In genomic region chr11:833114-833791, GRCh38 we compare ENCODE assay signal across 8 cellular contexts. TPM values are rescaled to one million over a fixed set of nuclear protein-coding genes. Genes with fewer than 3 reads are reported as not detected.
DNase-seq lines count a peak whose midpoint lies in the region; ATAC-seq, FAIRE-seq and TF ChIP-seq lines count a peak whose summit lies in the region.

No MANE protein-coding gene starts in this region.

- H3K36me3 Mint-ChIP-seq in MCF 10A (ENCODE audit: insufficient read depth, unreplicated experiment) = peaks cover 47% of the 10 kb centered on the region

- peak; percentile 18 for ATAC-seq in GM18520 (IDR thresholded peaks at IDR 0.05; ENCODE audit: unreplicated experiment)
- ATAC-seq in stimulated activated naive CD8-positive, alpha-beta T cell treated with anti-CD3 and anti-CD28 coated beads, Interleukin-15, amount 100 ng/mL, for 72 hours = peak; percentile 53

- FAIRE-seq in RCC 7860 (lab: Jason Lieb, UNC) = no peak

- no TSS peak for BruUV-seq in MCF 10A (replicated peaks; lab: Mats Ljungman, UMichigan)

- H3K4me1 Mint-ChIP-seq in MCF 10A (ENCODE audit: insufficient read depth, unreplicated experiment) = peaks cover 17% of the 10 kb centered on the region
- peaks cover 79% of the 10 kb centered on the region for H3K4me1 Mint-ChIP-seq in stimulated activated naive CD8-positive, alpha-beta T cell treated with anti-CD3 and anti-CD28 coated beads, Interleukin-15, amount 100 ng/mL, for 72 hours

- H3K27ac Mint-ChIP-seq in MCF 10A (ENCODE audit: low read depth, unreplicated experiment) = peak overlapping the region; percentile 94
- H3K27ac Mint-ChIP-seq in stimulated activated naive CD8-positive, alpha-beta T cell treated with anti-CD3 and anti-CD28 coated beads, Interleukin-15, amount 100 ng/mL, for 72 hours = peak overlapping the region in 1 of 2 donors; percentile 87

- DNase-seq in A172 (ENCODE audit: low spot score) = peak; percentile 50
- DNase-seq in OCI-M1 (lab: John Stamatoyannopoulos, UW) = peak; percentile 74
- DNase-seq in MCF 10A (ENCODE audit: unreplicated experiment) = peak; percentile 58
- DNase-seq in kidney glomerular epithelial cell (lab: John Stamatoyannopoulos, UW) = peak; percentile 44
- peak; percentile 52 to 61 for DNase-seq in stimulated activated naive CD8-positive, alpha-beta T cell treated with anti-CD3 and anti-CD28 coated beads, Interleukin-15, amount 100 ng/mL, for 72 hours
- no peak for DNase-seq in RCC 7860 (ENCODE audit: low spot score)
- no peak for DNase-seq in ureter (ENCODE audit: low spot score)

- intact Hi-C loops in MCF 10A (cut with micrococcal nuclease) = no loop called here

- POLR2A ChIA-PET in MCF 10A (lab: Yijun Ruan, JAX) = interaction anchor here (0.6 to 11.4 kb wide), 17 partner anchors 9 to 299 kb away, joined by 3 to 274 read pairs (median 6); partner anchors contain the start of genes GATD1, PHRF1, PIDD1 and PNPLA2

- H3K4me3 Mint-ChIP-seq in MCF 10A (ENCODE audit: unreplicated experiment) = peak overlapping the region; percentile 81
- peak overlapping the region; percentile 72 to 79 for H3K4me3 Mint-ChIP-seq in stimulated activated naive CD8-positive, alpha-beta T cell treated with anti-CD3 and anti-CD28 coated beads, Interleukin-15, amount 100 ng/mL, for 72 hours

- H3K27me3 Mint-ChIP-seq in MCF 10A (ENCODE audit: insufficient read depth, unreplicated experiment) = no peaks in the 10 kb centered on the region
- peaks cover 44% of the 10 kb centered on the region for H3K27me3 Mint-ChIP-seq in stimulated activated naive CD8-positive, alpha-beta T cell treated with anti-CD3 and anti-CD28 coated beads, Interleukin-15, amount 100 ng/mL, for 72 hours

- TF ChIP-seq CTCF in MCF 10A (IDR thresholded peaks at IDR 0.05; ENCODE audit: unreplicated experiment) = no peak

- CTCF ChIA-PET in MCF 10A (lab: Yijun Ruan, JAX) = interaction anchor here (0.7 to 1.6 kb wide), 2 partner anchors 11 to 13 kb away, joined by 3 to 6 read pairs; no protein-coding TSS in a partner anchor

- no peaks in the 10 kb centered on the region for H3K9me3 Mint-ChIP-seq in MCF 10A (ENCODE audit: unreplicated experiment)
- no peaks in the 10 kb centered on the region for H3K9me3 Mint-ChIP-seq in stimulated activated naive CD8-positive, alpha-beta T cell treated with anti-CD3 and anti-CD28 coated beads, Interleukin-15, amount 100 ng/mL, for 72 hours

RNA-seq across cellular contexts. Expression of gene CD151, which starts 0.5 kb away (rescaled TPM):
- 892 and 998 TPM in 2 replicates for total RNA-seq in A172 (2014; rRNA removed; shearing (Covaris generic))
- 404 and 412 TPM in 2 replicates for total RNA-seq in MCF 10A (2022)
- total RNA-seq in ureter = 241 TPM

RNA-seq across cellular contexts. Expression of gene CRACR2B, which starts 5.5 kb away (rescaled TPM):
- not detected in 2 replicates for total RNA-seq in A172 (2014; rRNA removed; shearing (Covaris generic))
- total RNA-seq in MCF 10A (2022) (1.2 and 1.9 TPM in 2 replicates), ureter (45.8 TPM)

RNA-seq across cellular contexts. Expression of gene POLR2L, which starts 9.1 kb away (rescaled TPM):
- 132 and 157 TPM in 2 replicates for total RNA-seq in A172 (2014; rRNA removed; shearing (Covaris generic))
- total RNA-seq in MCF 10A (2022) = 96.9 and 118 TPM in 2 replicates
- total RNA-seq in ureter = 112 TPM

RNA-seq across cellular contexts. Expression of gene TSPAN4, which starts 9.4 kb away (rescaled TPM):
- 195 and 210 TPM in 2 replicates for total RNA-seq in A172 (2014; rRNA removed; shearing (Covaris generic))
- total RNA-seq in MCF 10A (2022) = 118 and 148 TPM in 2 replicates
- 47.2 TPM for total RNA-seq in ureter

RNA-seq across cellular contexts. Expression of gene PNPLA2, which starts 14.5 kb away (rescaled TPM):
- total RNA-seq in A172 (2014; rRNA removed; shearing (Covaris generic)) = 17.0 and 33.8 TPM in 2 replicates
- total RNA-seq in MCF 10A (2022) (100 and 112 TPM in 2 replicates), ureter (118 TPM)

Comparison
In these comparisons a context has a peak if more than half of its experiments do, and no peak if none do; other contexts are left out.
1. DNase-seq: peak in A172 (single experiment), OCI-M1 (single experiment), MCF 10A (single experiment), kidney glomerular epithelial cell (single experiment) and stimulated activated naive CD8-positive, alpha-beta T cell treated with anti-CD3 and anti-CD28 coated beads, Interleukin-15, amount 100 ng/mL, for 72 hours (2 of 2); none in RCC 7860 (single experiment) and ureter (single experiment).
2. RNA of gene CRACR2B, which starts 5.5 kb away (total RNA-seq): 45.8 TPM in ureter (single experiment); 1.2 to 1.9 TPM in MCF 10A and not detected in A172; every median in the first group is over 10 times any median in the second.